Comparison of ENCODE assay signal across 33 cellular contexts in genomic region chr2:221380686-221381085, GRCh38.
"Had no signal": no experiment of that assay in that cellular context is flagged by ENCODE, and none has a peak within 500 bp of the region (broad histone marks: within the 10 kb centered on the region; RNA-seq: fewer than 3 reads in every experiment).

No MANE protein-coding gene starts in this region.

- H3K27ac ChIP-seq: adrenal gland, ascending aorta, breast epithelium, cardiac muscle cell, colonic mucosa, epithelial cell of prostate, heart right ventricle, hepatocyte, VCaP had no signal

- H3K79me2 ChIP-seq: hepatocyte had no signal

- H3K4me1 Mint-ChIP-seq: activated CD4-positive, alpha-beta T cell treated with anti-CD3 and anti-CD28 coated beads, Interleukin-2, amount 10 ng/mL, durations not matched to agents 7 days and 5 days; activated CD8-positive, alpha-beta memory T cell treated with anti-CD3 and anti-CD28 coated beads, Interleukin-2, amount 10 ng/mL, durations not matched to agents 7 days and 5 days; activated naive CD4-positive, alpha-beta T cell treated with anti-CD3 and anti-CD28 coated beads, Interleukin-2, amount 50 U/mL, for 24 hours; activated naive CD8-positive, alpha-beta T cell treated with anti-CD3 and anti-CD28 coated beads for 36 hours; brain had no signal

- DNase-seq: activated B cell treated with CpG ODN at 0.5 μM for 24 hours; activated CD4-positive, alpha-beta T cell treated with anti-CD3 and anti-CD28 coated beads, Interleukin-2, amount 10 ng/mL, durations not matched to agents 7 days and 5 days; activated CD4-positive, alpha-beta T cell treated with anti-CD3 and anti-CD28 coated beads, Interleukin-2, amount 50 U/mL, for 4 hours; activated CD8-positive, alpha-beta memory T cell treated with anti-CD3 and anti-CD28 coated beads, Interleukin-2, amount 10 ng/mL, durations not matched to agents 7 days and 5 days; activated CD8-positive, alpha-beta memory T cell treated with anti-CD3 and anti-CD28 coated beads, Interleukin-2, amount 50 U/mL, for 4 hours; activated CD8-positive, alpha-beta T cell treated with anti-CD3 and anti-CD28 coated beads, Interleukin-2, amount 10 ng/mL, durations not matched to agents 7 days and 5 days; activated effector memory CD4-positive, alpha-beta T cell treated with anti-CD3 and anti-CD28 coated beads, Interleukin-2, amount 50 U/mL, for 16 hours; activated naive CD4-positive, alpha-beta T cell treated with anti-CD3 and anti-CD28 coated beads for 36 hours; activated naive CD8-positive, alpha-beta T cell treated with anti-CD3 and anti-CD28 coated beads for 36 hours; activated naive CD8-positive, alpha-beta T cell treated with anti-CD3 and anti-CD28 coated beads, Interleukin-2, amount 50 U/mL, for 24 hours; activated T-cell treated with anti-CD3 and anti-CD28 coated beads, Interleukin-2, amount 50 U/mL, for 1 hour; activated T-cell treated with anti-CD3 and anti-CD28 coated beads, Interleukin-2, amount 50 U/mL, for 48 hours; adrenal gland; amygdala; central memory CD4-positive, alpha-beta T cell; cerebellar nuclear complex; colonic mucosa; effector CD8-positive, alpha-beta T cell; foreskin fibroblast; glutamatergic neuron; heart right ventricle; SW 1271 had no signal

- H3K27me3 Mint-ChIP-seq: activated B cell treated with CpG ODN at 0.5 μM for 24 hours; activated CD4-positive, alpha-beta T cell treated with anti-CD3 and anti-CD28 coated beads, Interleukin-2, amount 10 ng/mL, durations not matched to agents 7 days and 5 days; activated naive CD4-positive, alpha-beta T cell treated with anti-CD3 and anti-CD28 coated beads, Interleukin-2, amount 50 U/mL, for 24 hours; activated naive CD8-positive, alpha-beta T cell treated with anti-CD3 and anti-CD28 coated beads for 36 hours; activated naive CD8-positive, alpha-beta T cell treated with anti-CD3 and anti-CD28 coated beads, Interleukin-2, amount 50 U/mL, for 24 hours; brain had no signal

- H3K27ac Mint-ChIP-seq: activated B cell treated with CpG ODN at 0.5 μM for 24 hours; activated CD4-positive, alpha-beta T cell treated with anti-CD3 and anti-CD28 coated beads, Interleukin-2, amount 10 ng/mL, durations not matched to agents 7 days and 5 days; activated CD8-positive, alpha-beta memory T cell treated with anti-CD3 and anti-CD28 coated beads, Interleukin-2, amount 10 ng/mL, durations not matched to agents 7 days and 5 days; activated CD8-positive, alpha-beta T cell treated with anti-CD3 and anti-CD28 coated beads, Interleukin-2, amount 10 ng/mL, durations not matched to agents 7 days and 5 days; activated naive CD4-positive, alpha-beta T cell treated with anti-CD3 and anti-CD28 coated beads for 36 hours; activated naive CD4-positive, alpha-beta T cell treated with anti-CD3 and anti-CD28 coated beads, Interleukin-2, amount 50 U/mL, for 24 hours; activated naive CD8-positive, alpha-beta T cell treated with anti-CD3 and anti-CD28 coated beads for 36 hours; activated naive CD8-positive, alpha-beta T cell treated with anti-CD3 and anti-CD28 coated beads, Interleukin-2, amount 50 U/mL, for 24 hours; activated T-helper 1 cell treated with anti-CD3 and anti-CD28 coated beads, Interleukin-12 subunit alpha, Interleukin-12 subunit beta, Interleukin-2, Interleukin-4 antibody, amounts not matched to agents 30 ng/mL and 10 ng/mL and 1 ng/mL, durations not matched to agents 14 hours and 24 hours and 36 hours; activated T-helper 2 cell treated with anti-CD3 and anti-CD28 coated beads, Interferon-gamma antibody, Interleukin-2, Interleukin-4, amounts not matched to agents 10 μg/mL and 5 μg/mL and 100 μg/mL, durations not matched to agents 14 hours and 24 hours and 36 hours; brain had no signal

- H3K4me1 ChIP-seq: adrenal gland, ascending aorta, breast epithelium, colonic mucosa, heart right ventricle had no signal

- H3K9me3 ChIP-seq: adrenal gland, ascending aorta, breast epithelium, colonic mucosa had no signal

- H3K9me3 Mint-ChIP-seq: activated B cell treated with CpG ODN at 0.5 μM for 24 hours; activated CD4-positive, alpha-beta T cell treated with anti-CD3 and anti-CD28 coated beads, Interleukin-2, amount 10 ng/mL, durations not matched to agents 7 days and 5 days; activated naive CD4-positive, alpha-beta T cell treated with anti-CD3 and anti-CD28 coated beads for 36 hours; activated naive CD4-positive, alpha-beta T cell treated with anti-CD3 and anti-CD28 coated beads, Interleukin-2, amount 50 U/mL, for 24 hours; activated naive CD8-positive, alpha-beta T cell treated with anti-CD3 and anti-CD28 coated beads for 36 hours; activated naive CD8-positive, alpha-beta T cell treated with anti-CD3 and anti-CD28 coated beads, Interleukin-2, amount 50 U/mL, for 24 hours; activated T-helper 1 cell treated with anti-CD3 and anti-CD28 coated beads, Interleukin-12 subunit alpha, Interleukin-12 subunit beta, Interleukin-2, Interleukin-4 antibody, amounts not matched to agents 30 ng/mL and 10 ng/mL and 1 ng/mL, durations not matched to agents 14 hours and 24 hours and 36 hours; activated T-helper 2 cell treated with anti-CD3 and anti-CD28 coated beads, Interferon-gamma antibody, Interleukin-2, Interleukin-4, amounts not matched to agents 10 μg/mL and 5 μg/mL and 100 μg/mL, durations not matched to agents 14 hours and 24 hours and 36 hours had no signal

- H3K36me3 Mint-ChIP-seq: activated CD8-positive, alpha-beta memory T cell treated with anti-CD3 and anti-CD28 coated beads, Interleukin-2, amount 10 ng/mL, durations not matched to agents 7 days and 5 days; activated naive CD4-positive, alpha-beta T cell treated with anti-CD3 and anti-CD28 coated beads, Interleukin-2, amount 50 U/mL, for 24 hours; activated naive CD8-positive, alpha-beta T cell treated with anti-CD3 and anti-CD28 coated beads for 36 hours; brain had no signal

- H3K27me3 ChIP-seq: adrenal gland, ascending aorta, breast epithelium, cardiac muscle cell, colonic mucosa, heart right ventricle, hepatocyte had no signal

- H3K4me3 ChIP-seq: adrenal gland, ascending aorta, breast epithelium, cardiac muscle cell, colonic mucosa, heart right ventricle, hepatocyte had no signal

- H3K36me3 ChIP-seq: adrenal gland, ascending aorta, breast epithelium, cardiac muscle cell, colonic mucosa, heart right ventricle had no signal

- H2AFZ ChIP-seq: hepatocyte had no signal

- ATAC-seq: activated CD4-positive, CD25-positive, alpha-beta regulatory T cell treated with anti-CD3 and anti-CD28 coated beads, Interleukin-2, amount 50 U/mL, for 24 hours; activated CD8-positive, alpha-beta memory T cell treated with anti-CD3 and anti-CD28 coated beads, Interleukin-2, amount 10 ng/mL, durations not matched to agents 7 days and 5 days; activated CD8-positive, alpha-beta T cell treated with anti-CD3 and anti-CD28 coated beads, Interleukin-2, amount 10 ng/mL, durations not matched to agents 7 days and 5 days; activated naive CD8-positive, alpha-beta T cell treated with anti-CD3 and anti-CD28 coated beads, Interleukin-2, amount 50 U/mL, for 24 hours had no signal

- H3K4me3 Mint-ChIP-seq: activated B cell treated with CpG ODN at 0.5 μM for 24 hours; activated CD4-positive, alpha-beta T cell treated with anti-CD3 and anti-CD28 coated beads, Interleukin-2, amount 10 ng/mL, durations not matched to agents 7 days and 5 days; activated CD8-positive, alpha-beta memory T cell treated with anti-CD3 and anti-CD28 coated beads, Interleukin-2, amount 10 ng/mL, durations not matched to agents 7 days and 5 days; activated CD8-positive, alpha-beta T cell treated with anti-CD3 and anti-CD28 coated beads, Interleukin-2, amount 10 ng/mL, durations not matched to agents 7 days and 5 days; activated naive CD4-positive, alpha-beta T cell treated with anti-CD3 and anti-CD28 coated beads for 36 hours; activated naive CD4-positive, alpha-beta T cell treated with anti-CD3 and anti-CD28 coated beads, Interleukin-2, amount 50 U/mL, for 24 hours; activated naive CD8-positive, alpha-beta T cell treated with anti-CD3 and anti-CD28 coated beads for 36 hours; activated naive CD8-positive, alpha-beta T cell treated with anti-CD3 and anti-CD28 coated beads, Interleukin-2, amount 50 U/mL, for 24 hours; activated T-helper 1 cell treated with anti-CD3 and anti-CD28 coated beads, Interleukin-12 subunit alpha, Interleukin-12 subunit beta, Interleukin-2, Interleukin-4 antibody, amounts not matched to agents 30 ng/mL and 10 ng/mL and 1 ng/mL, durations not matched to agents 14 hours and 24 hours and 36 hours; brain had no signal

- H3K4me2 ChIP-seq: hepatocyte had no signal
